Comparison of ENCODE assay signal across 8 cellular contexts in the genomic region with DNA sequence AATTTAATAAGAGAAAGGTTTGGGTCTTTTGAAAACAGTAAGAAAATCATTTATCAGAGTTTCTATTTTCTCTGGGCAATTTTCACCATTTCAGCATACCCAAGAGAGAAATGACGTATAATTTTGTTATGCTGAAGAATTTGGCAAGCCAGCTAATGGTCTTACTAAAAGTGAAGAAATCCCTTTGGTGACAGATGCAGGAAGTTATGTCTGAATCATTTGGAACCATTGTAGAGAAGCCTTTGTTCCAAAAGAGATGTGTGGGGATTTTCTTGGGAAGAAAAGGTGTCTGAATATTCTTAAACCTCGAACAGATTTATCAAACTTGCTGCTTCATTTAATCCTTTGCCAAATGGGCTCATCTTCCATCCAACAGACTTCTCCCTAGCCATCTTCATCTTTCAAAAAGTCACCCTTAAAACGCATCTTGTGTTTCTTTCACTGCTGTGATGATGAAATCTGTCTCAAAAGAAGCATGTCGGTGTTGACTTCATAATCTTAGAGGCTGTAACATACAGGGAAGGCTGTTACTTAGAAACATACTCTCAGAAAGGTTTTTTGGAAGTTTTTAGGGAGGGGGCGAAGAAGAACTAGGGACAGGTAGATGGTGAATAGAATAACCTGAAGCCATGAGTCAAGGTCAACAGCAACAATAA. TPM values are rescaled to one million over a fixed set of nuclear protein-coding genes. Genes with fewer than 3 reads are reported as not detected.
DNase-seq lines count a peak whose midpoint lies in the region; ATAC-seq and TF ChIP-seq lines count a peak whose summit lies in the region.

No MANE protein-coding gene starts in this region.

- H3K9me3 ChIP-seq in GM23248 (ENCODE audit: low read depth) (no peaks in the 10 kb centered on the region), heart left ventricle (no peaks in the 10 kb centered on the region), skeletal muscle tissue (ENCODE audit: control insufficient read depth in 3 of 3, low read length in 3 of 3) (no peaks in the 10 kb centered on the region)

- peak; percentile 99 for DNase-seq in GM23248
- peak; percentile 93 for DNase-seq in amniotic epithelial cell (ENCODE audit: low read depth)
- peak in 1 of 5 donors; percentile 21 for DNase-seq in heart left ventricle
- no peak for DNase-seq in UCSD-AML1 (lab: John Stamatoyannopoulos, UW; ENCODE audit: unreplicated experiment)
- DNase-seq in stimulated activated CD4-positive, alpha-beta T cell treated with anti-CD3 and anti-CD28 coated beads, Interleukin-4, amount 100 ng/mL, for 4 hours: no peak
- no peak for DNase-seq in activated effector memory CD4-positive, alpha-beta T cell treated with Interleukin-2 at 50 U/mL for 16 hours

- TF ChIP-seq CTCF in heart left ventricle (IDR thresholded peaks at IDR 0.05): no peak

- H3K79me2 ChIP-seq in GM23248 (ENCODE audit: insufficient read depth): no peaks in the 10 kb centered on the region

- in situ Hi-C loops in GM23248 (cut with MboI): no loop called here

- no peaks in the 10 kb centered on the region for H4K20me1 ChIP-seq in GM23248 (ENCODE audit: insufficient read depth)

- H3K27me3 ChIP-seq in GM23248 (replicated peaks; ENCODE audit: insufficient read depth) (no peaks in the 10 kb centered on the region), heart left ventricle (no peaks in the 10 kb centered on the region), skeletal muscle tissue (ENCODE audit: control insufficient read depth in 3 of 3, insufficient read depth in 3 of 3, low read length in 3 of 3) (no peaks in the 10 kb centered on the region)

- H3K9me2 ChIP-seq in GM23248 (ENCODE audit: insufficient read depth): no peaks in the 10 kb centered on the region

- H3K36me3 ChIP-seq in GM23248 (ENCODE audit: low read depth): no peaks in the 10 kb centered on the region
- no peaks in the 10 kb centered on the region for H3K36me3 ChIP-seq in heart left ventricle
- no peaks in the 10 kb centered on the region for H3K36me3 ChIP-seq in skeletal muscle tissue (ENCODE audit: control insufficient read depth in 3 of 3, insufficient read depth in 3 of 3, low read length in 3 of 3)

- H2AFZ ChIP-seq in GM23248: peak overlapping the region; percentile 80

- peak overlapping the region; percentile 61 for H3K9ac ChIP-seq in GM23248
- H3K9ac ChIP-seq in skeletal muscle tissue (ENCODE audit: low read depth in 1 of 3, low read length in 3 of 3): no peak overlapping the region

- peaks cover 29% of the 10 kb centered on the region for H3F3A ChIP-seq in GM23248 (ENCODE audit: insufficient read depth)

- H3K4me2 ChIP-seq in GM23248 (ENCODE audit: unreplicated experiment): peak overlapping the region; percentile 65

- intact Hi-C loops in heart left ventricle (cut with DNase I): loop anchor here in 2 of 10 donors (5.0 kb wide), 2 partner anchors 38 to 83 kb away; no protein-coding TSS in a partner anchor

- TF ChIP-seq POLR2A in heart left ventricle (IDR thresholded peaks at IDR 0.05): no peak

- H3K4me1 ChIP-seq in GM23248 (ENCODE audit: insufficient read depth) (peaks cover 45% of the 10 kb centered on the region), heart left ventricle (peaks cover 0 to 62% (median 7%) of the 10 kb centered on the region in 12 donors), skeletal muscle tissue (ENCODE audit: control insufficient read depth in 3 of 3, insufficient read depth in 3 of 3, low read length in 3 of 3) (peaks cover 7 to 33% (median 16%) of the 10 kb centered on the region in 3 donors)

- ATAC-seq in heart left ventricle (peak in 3 of 4 donors; percentile 67 to 84 (median 69)), GM18868 (IDR thresholded peaks at IDR 0.05; ENCODE audit: unreplicated experiment) (no peak)

- H3K27ac ChIP-seq in GM23248 (peak overlapping the region; percentile 90), heart left ventricle (peak overlapping the region in 11 of 12 donors; percentile 0 to 76 (median 55)), skeletal muscle tissue (ENCODE audit: low read depth, low read length) (peak overlapping the region; percentile 17)

- peak overlapping the region; percentile 57 for H3K4me3 ChIP-seq in GM23248
- no peak overlapping the region for H3K4me3 ChIP-seq in heart left ventricle
- H3K4me3 ChIP-seq in skeletal muscle tissue (ENCODE audit: low read length in 3 of 3): no peak overlapping the region

- WGBS in GM23248 (ENCODE audit: low coverage in 1 of 2, low lambda C conversion rate in 2 of 2, missing lambda C conversion rate in 2 of 2), 2 experiments: 26% methylated on average over 5 of the region's 5 CpGs
- 63 to 72% (median 69%) methylated on average over 5 of the region's 5 CpGs for WGBS in heart left ventricle, 4 donors

RNA-seq across cellular contexts. Expression of gene CITED2, which starts 39.5 kb away (rescaled TPM):
- 1,051 and 1,192 TPM in 2 replicates for total RNA-seq in GM23248 (2014; rRNA removed; shearing (Covaris generic))
- polyA plus RNA-seq in GM23248 (2016; fragmentation: Nextera tagmentation; extraction: Ambion mirVana) (644 and 672 TPM in 2 replicates), heart left ventricle (100 to 1,000 TPM in 1 of 2 donors, 10 to 100 TPM in 1; 13.0 to 154 TPM)
- total RNA-seq in heart left ventricle (100 to 1,000 TPM; 102 to 233 (median 149) TPM), skeletal muscle tissue (41.8 TPM)

RNA-seq across cellular contexts. Expression of gene TXLNB, which starts 43.1 kb away (rescaled TPM):
- 0.13 and 0.22 TPM in 2 replicates for total RNA-seq in GM23248 (2014; rRNA removed; shearing (Covaris generic))
- polyA plus RNA-seq in GM23248 (2016; fragmentation: Nextera tagmentation; extraction: Ambion mirVana) (0.23 TPM in 1 of 2 replicates, not detected in the other), heart left ventricle (10 to 100 TPM; 10.1 to 40.4 TPM)
- total RNA-seq in heart left ventricle (100 to 1,000 TPM in 6 of 9 donors, 10 to 100 TPM in 3; 80.6 to 170 (median 138) TPM), skeletal muscle tissue (60.0 TPM)

Comparison
In these comparisons a context has a peak if more than half of its experiments do, and no peak if none do; other contexts are left out.
1. DNase-seq: peak in GM23248 (single experiment) and amniotic epithelial cell (single experiment); none in UCSD-AML1 (single experiment), stimulated activated CD4-positive, alpha-beta T cell treated with anti-CD3 and anti-CD28 coated beads, Interleukin-4, amount 100 ng/mL, for 4 hours (0 of 2) and activated effector memory CD4-positive, alpha-beta T cell treated with Interleukin-2 at 50 U/mL for 16 hours (single experiment).
2. H3K27ac ChIP-seq: peak in every context shown above with its lines; median percentile 90 in GM23248; 55 in heart left ventricle; 17 in skeletal muscle tissue.
3. RNA of gene TXLNB, which starts 43.1 kb away (total RNA-seq): 80.6 to 170 TPM in heart left ventricle and 60.0 TPM in skeletal muscle tissue (single experiment); 0.13 to 0.22 TPM in GM23248; every median in the first group is over 10 times any median in the second.